ENCODE assay signal across 14 cellular contexts in genomic region chr17:64388961-64389565, GRCh38. TPM values are rescaled to one million over a fixed set of nuclear protein-coding genes. Genes with fewer than 3 reads are reported as not detected.
DNase-seq lines count a peak whose midpoint lies in the region; ATAC-seq, FAIRE-seq and TF ChIP-seq lines count a peak whose summit lies in the region.
"Had no signal": no experiment of that assay in that cellular context is flagged by ENCODE, and none has a peak within 500 bp of the region (broad histone marks: within the 10 kb centered on the region; RNA-seq: fewer than 3 reads in every experiment).

No MANE protein-coding gene starts in this region.

- CTCF ChIA-PET in activated CD8-positive, alpha-beta memory T cell treated with anti-CD3 and anti-CD28 coated beads, Interleukin-2, amount 10 ng/mL, durations not matched to agents 7 days and 5 days (lab: Charles Lee), result interaction anchor here (1.1 to 1.9 kb wide), 2 partner anchors 30 to 68 kb away, joined by 3 to 8 read pairs; no protein-coding TSS in a partner anchor

- no peaks in the 10 kb centered on the region for H3K36me3 ChIP-seq in ascending aorta
- peaks cover 30% of the 10 kb centered on the region for H3K36me3 ChIP-seq in thymus (ENCODE audit: control insufficient read depth, insufficient read depth)
- H3K36me3 ChIP-seq: colonic mucosa had no signal

- no peak for ATAC-seq in activated CD8-positive, alpha-beta memory T cell treated with anti-CD3 and anti-CD28 coated beads, Interleukin-2, amount 10 ng/mL, durations not matched to agents 7 days and 5 days
- ATAC-seq: left colon had no signal

- peaks cover 3 to 8% of the 10 kb centered on the region in 2 donors for H3K4me1 ChIP-seq in ascending aorta
- peaks cover 18% of the 10 kb centered on the region for H3K4me1 ChIP-seq in thymus (ENCODE audit: control insufficient read depth, insufficient read depth, low read length)
- H3K4me1 ChIP-seq: colonic mucosa had no signal

- H3K9me3 ChIP-seq in ascending aorta (no peaks in the 10 kb centered on the region), thymus (ENCODE audit: control insufficient read depth) (no peaks in the 10 kb centered on the region)
- H3K9me3 ChIP-seq: colonic mucosa had no signal

- H3K4me1 Mint-ChIP-seq in activated CD8-positive, alpha-beta memory T cell treated with anti-CD3 and anti-CD28 coated beads, Interleukin-2, amount 10 ng/mL, durations not matched to agents 7 days and 5 days, result peaks cover 72% of the 10 kb centered on the region

- no peak overlapping the region for H3K4me3 Mint-ChIP-seq in activated CD8-positive, alpha-beta memory T cell treated with anti-CD3 and anti-CD28 coated beads, Interleukin-2, amount 10 ng/mL, durations not matched to agents 7 days and 5 days

- peak overlapping the region in 1 of 2 donors; percentile 43 for H3K4me3 ChIP-seq in ascending aorta
- no peak overlapping the region for H3K4me3 ChIP-seq in thymus (ENCODE audit: low read length)
- H3K4me3 ChIP-seq: colonic mucosa had no signal

- no peak for DNase-seq in activated CD8-positive, alpha-beta memory T cell treated with anti-CD3 and anti-CD28 coated beads, Interleukin-2, amount 10 ng/mL, durations not matched to agents 7 days and 5 days
- DNase-seq in activated CD8-positive, alpha-beta memory T cell treated with anti-CD3 and anti-CD28 coated beads, Interleukin-2, amount 50 U/mL, for 48 hours, result no peak
- DNase-seq in ascending aorta (ENCODE audit: low spot score in 2 of 2) (peak in 1 of 2 donors; percentile 41), lung microvascular endothelial cell (ENCODE audit: low read depth in 2 of 2) (peak; percentile 34 to 61), NCI-H526 (lab: John Stamatoyannopoulos, UW) (no peak), RCC 7860 (ENCODE audit: low spot score) (no peak), NCI-H1417 treated with DMSO at 0.1 percent for 48 hours (lab: John Stamatoyannopoulos, UW) (no peak)
- DNase-seq: activated naive CD4-positive, alpha-beta T cell; colonic mucosa; foreskin fibroblast; left colon; SW 1271 had no signal

- TF ChIP-seq CTCF in ascending aorta (IDR thresholded peaks at IDR 0.05), result no peak

- no peak for FAIRE-seq in RCC 7860 (lab: Jason Lieb, UNC)
- FAIRE-seq: H54 had no signal

- H3K27ac ChIP-seq in ascending aorta, result peak overlapping the region; percentile 33 to 50
- H3K27ac ChIP-seq in thymus (ENCODE audit: low read depth), result peak overlapping the region; percentile 46
- H3K27ac ChIP-seq: colonic mucosa had no signal

- no peaks in the 10 kb centered on the region for H3K27me3 Mint-ChIP-seq in activated CD8-positive, alpha-beta memory T cell treated with anti-CD3 and anti-CD28 coated beads, Interleukin-2, amount 10 ng/mL, durations not matched to agents 7 days and 5 days

- no peaks in the 10 kb centered on the region for H3K27me3 ChIP-seq in ascending aorta
- no peaks in the 10 kb centered on the region for H3K27me3 ChIP-seq in thymus (ENCODE audit: control insufficient read depth, insufficient read depth)
- H3K27me3 ChIP-seq: colonic mucosa had no signal

- H3K9me3 Mint-ChIP-seq in activated CD8-positive, alpha-beta memory T cell treated with anti-CD3 and anti-CD28 coated beads, Interleukin-2, amount 10 ng/mL, durations not matched to agents 7 days and 5 days (ENCODE audit: low read depth), result no peaks in the 10 kb centered on the region

- H3K36me3 Mint-ChIP-seq in activated CD8-positive, alpha-beta memory T cell treated with anti-CD3 and anti-CD28 coated beads, Interleukin-2, amount 10 ng/mL, durations not matched to agents 7 days and 5 days, result peaks cover 60% of the 10 kb centered on the region

- intact Hi-C loops in ascending aorta (cut with DNase I), result no loop called here

- 74% methylated on average over 4 of the region's 4 CpGs for WGBS in thymus

- peak overlapping the region; percentile 61 for H3K27ac Mint-ChIP-seq in activated CD8-positive, alpha-beta memory T cell treated with anti-CD3 and anti-CD28 coated beads, Interleukin-2, amount 10 ng/mL, durations not matched to agents 7 days and 5 days

RNA-seq across cellular contexts. Expression of gene PECAM1, which starts 1.6 kb away (rescaled TPM):
- 100 to 1,000 TPM; 116 to 124 TPM for total RNA-seq in activated CD8-positive, alpha-beta memory T cell treated with anti-CD3 and anti-CD28 coated beads, Interleukin-2, amount 10 ng/mL, durations not matched to agents 7 days and 5 days
- 325 TPM for total RNA-seq in ascending aorta
- 395 and 423 TPM in 2 replicates for total RNA-seq in lung microvascular endothelial cell
- 42.8 TPM for polyA plus RNA-seq in thymus

RNA-seq across cellular contexts. Expression of gene MILR1, which starts 59.9 kb away (rescaled TPM):
- total RNA-seq in activated CD8-positive, alpha-beta memory T cell treated with anti-CD3 and anti-CD28 coated beads, Interleukin-2, amount 10 ng/mL, durations not matched to agents 7 days and 5 days, result under 1 TPM in 1 of 2 experiments, not detected in 1; 0.82 TPM
- total RNA-seq in ascending aorta, result 6.2 TPM
- total RNA-seq in lung microvascular endothelial cell, result 0.60 and 0.65 TPM in 2 replicates
- 6.2 TPM for polyA plus RNA-seq in thymus

Comparison
In these comparisons a context has a peak if more than half of its experiments do, and no peak if none do; other contexts are left out.
1. DNase-seq: peak in lung microvascular endothelial cell (2 of 2); none in activated CD8-positive, alpha-beta memory T cell treated with anti-CD3 and anti-CD28 coated beads, Interleukin-2, amount 10 ng/mL, durations not matched to agents 7 days and 5 days (single experiment), activated CD8-positive, alpha-beta memory T cell treated with anti-CD3 and anti-CD28 coated beads, Interleukin-2, amount 50 U/mL, for 48 hours (single experiment), NCI-H526 (0 of 2), RCC 7860 (single experiment) and NCI-H1417 treated with DMSO at 0.1 percent for 48 hours (single experiment).